Comparison of ENCODE assay signal across 18 cellular contexts in genomic region chr16:70793851-70794502, GRCh38. TPM values are rescaled to one million over a fixed set of nuclear protein-coding genes. Genes with fewer than 3 reads are reported as not detected.
DNase-seq lines count a peak whose midpoint lies in the region; ATAC-seq, FAIRE-seq and TF ChIP-seq lines count a peak whose summit lies in the region.
"Had no signal": no experiment of that assay in that cellular context is flagged by ENCODE, and none has a peak within 500 bp of the region (broad histone marks: within the 10 kb centered on the region; RNA-seq: fewer than 3 reads in every experiment).

No MANE protein-coding gene starts in this region.

- no peak overlapping the region for H3K9ac ChIP-seq in neural progenitor cell
- no peak overlapping the region for H3K9ac ChIP-seq in kidney (ENCODE audit: low read length in 2 of 2)

- WGBS in small intestine, 3 donors = 82 to 88% (median 86%) methylated on average over 8 of the region's 8 CpGs

- peaks cover 47% of the 10 kb centered on the region for H4K20me1 ChIP-seq in neural progenitor cell (ENCODE audit: low read depth)

- intact Hi-C loops in mucosa of descending colon (cut with DNase I, micrococcal nuclease) = no loop called here
- intact Hi-C loops in kidney (cut with DNase I) = no loop called here

- no peak overlapping the region for H3K4me3 Mint-ChIP-seq in neural progenitor cell
- H3K4me3 Mint-ChIP-seq: activated CD8-positive, alpha-beta T cell treated with anti-CD3 and anti-CD28 coated beads for 36 hours; central memory CD8-positive, alpha-beta T cell; T-helper 2 cell treated with Interferon-gamma antibody and Interleukin-4, amounts not matched to agents 5 μg/mL and 100 μg/mL, for 36 hours had no signal

- FAIRE-seq in kidney (lab: Jason Lieb, UNC) = no peak
- FAIRE-seq in small intestine (lab: Jason Lieb, UNC) = no peak

- peaks cover 7% of the 10 kb centered on the region for H3K27me3 Mint-ChIP-seq in neural progenitor cell (ENCODE audit: insufficient read depth, low read depth)
- H3K27me3 Mint-ChIP-seq: activated CD8-positive, alpha-beta T cell treated with anti-CD3 and anti-CD28 coated beads for 36 hours; central memory CD8-positive, alpha-beta T cell had no signal

- H3K9me3 ChIP-seq in neural progenitor cell (ENCODE audit: low read depth) = no peaks in the 10 kb centered on the region
- no peaks in the 10 kb centered on the region for H3K9me3 ChIP-seq in mucosa of descending colon
- no peaks in the 10 kb centered on the region for H3K9me3 ChIP-seq in kidney (ENCODE audit: control insufficient read depth in 1 of 2, low read length in 2 of 2)
- H3K9me3 ChIP-seq in small intestine (ENCODE audit: control insufficient read depth, low read depth) = no peaks in the 10 kb centered on the region

- H3K27ac ChIP-seq in neural progenitor cell (no peak overlapping the region), kidney (ENCODE audit: low read depth in 2 of 2, low read length in 2 of 2) (no peak overlapping the region), small intestine (ENCODE audit: low read depth in 1 of 2, low read length in 1 of 2) (peak overlapping the region in 1 of 2 donors; percentile 62)
- H3K27ac ChIP-seq: RWPE1 had no signal

- H3K4me1 Mint-ChIP-seq in neural progenitor cell = peaks cover 20% of the 10 kb centered on the region

- ATAC-seq in GM19324 (IDR thresholded peaks at IDR 0.05; ENCODE audit: low FRiP score, unreplicated experiment) (peak; percentile 61), HG02642 (IDR thresholded peaks at IDR 0.05; ENCODE audit: poor library complexity, unreplicated experiment) (peak; percentile 49), HG03432 (IDR thresholded peaks at IDR 0.05; ENCODE audit: unreplicated experiment) (peak; percentile 60), mucosa of descending colon (no peak)
- ATAC-seq: activated CD8-positive, alpha-beta T cell treated with anti-CD3 and anti-CD28 coated beads for 36 hours had no signal

- H3K4me2 ChIP-seq in neural progenitor cell = no peak overlapping the region

- H3K4me3 ChIP-seq in neural progenitor cell = no peak overlapping the region
- H3K4me3 ChIP-seq in mucosa of descending colon = no peak overlapping the region
- H3K4me3 ChIP-seq in kidney (ENCODE audit: low read length in 2 of 2) = no peak overlapping the region
- H3K4me3 ChIP-seq in small intestine (ENCODE audit: low read depth in 1 of 2, low read length in 2 of 2) = no peak overlapping the region
- H3K4me3 ChIP-seq: lung had no signal

- H3K27me3 ChIP-seq in neural progenitor cell (no peaks in the 10 kb centered on the region), small intestine (ENCODE audit: control insufficient read depth in 2 of 2, insufficient read depth in 2 of 2, low read length in 2 of 2) (no peaks in the 10 kb centered on the region)

- H3K9me3 Mint-ChIP-seq in neural progenitor cell = no peaks in the 10 kb centered on the region
- H3K9me3 Mint-ChIP-seq: activated CD8-positive, alpha-beta T cell treated with anti-CD3 and anti-CD28 coated beads for 36 hours; central memory CD8-positive, alpha-beta T cell; T-helper 2 cell treated with Interferon-gamma antibody and Interleukin-4, amounts not matched to agents 5 μg/mL and 100 μg/mL, for 36 hours had no signal

- peaks cover 81% of the 10 kb centered on the region for H3K79me2 ChIP-seq in neural progenitor cell (ENCODE audit: low read depth)

- TF ChIP-seq CTCF in neural progenitor cell (IDR thresholded peaks at IDR 0.05) (no peak), mucosa of descending colon (IDR thresholded peaks at IDR 0.05) (no peak), kidney (IDR thresholded peaks at IDR 0.05; ENCODE audit: borderline replicate concordance, extremely low read depth, insufficient read depth) (no peak)

- H3K36me3 ChIP-seq in neural progenitor cell = no peaks in the 10 kb centered on the region
- no peaks in the 10 kb centered on the region for H3K36me3 ChIP-seq in mucosa of descending colon (ENCODE audit: low read depth)
- H3K36me3 ChIP-seq in kidney (ENCODE audit: control insufficient read depth in 1 of 2, insufficient read depth in 2 of 2, low read length in 2 of 2) = no peaks in the 10 kb centered on the region
- H3K36me3 ChIP-seq in small intestine (ENCODE audit: control insufficient read depth in 2 of 2, insufficient read depth in 2 of 2, low read length in 2 of 2) = no peaks in the 10 kb centered on the region

- H3K4me1 ChIP-seq in neural progenitor cell = peaks cover 11% of the 10 kb centered on the region
- H3K4me1 ChIP-seq in mucosa of descending colon (ENCODE audit: low read depth) = no peaks in the 10 kb centered on the region
- H3K4me1 ChIP-seq in kidney (ENCODE audit: control insufficient read depth in 1 of 2, insufficient read depth in 1 of 2, low read depth in 1 of 2, low read length in 2 of 2) = peaks cover 1 to 7% of the 10 kb centered on the region in 2 donors
- no peaks in the 10 kb centered on the region for H3K4me1 ChIP-seq in small intestine (ENCODE audit: control insufficient read depth in 2 of 2, insufficient read depth in 1 of 2, low read depth in 1 of 2, low read length in 1 of 2)

- no peak for DNase-seq in neural progenitor cell (ENCODE audit: low spot score)
- DNase-seq in mucosa of descending colon = no peak
- DNase-seq in kidney = no peak
- no peak for DNase-seq in small intestine
- no peak for DNase-seq in globus pallidus (ENCODE audit: low spot score)
- DNase-seq: activated CD8-positive, alpha-beta T cell treated with anti-CD3 and anti-CD28 coated beads for 36 hours; activated naive CD4-positive, alpha-beta T cell; hippocampal formation; nucleus accumbens; stimulated activated CD4-positive, alpha-beta T cell treated with anti-CD3 and anti-CD28 coated beads, Interleukin-12 subunit alpha, Interleukin-12 subunit beta, amount 100 ng/mL, for 4 hours; trophoblast cell had no signal

- no peaks in the 10 kb centered on the region for H3K36me3 Mint-ChIP-seq in neural progenitor cell

- H3K27ac Mint-ChIP-seq in neural progenitor cell = peak overlapping the region; percentile 13
- H3K27ac Mint-ChIP-seq: activated CD8-positive, alpha-beta T cell treated with anti-CD3 and anti-CD28 coated beads for 36 hours; T-helper 2 cell treated with Interferon-gamma antibody and Interleukin-4, amounts not matched to agents 5 μg/mL and 100 μg/mL, for 36 hours had no signal

- H2AFZ ChIP-seq in neural progenitor cell (replicated peaks) = no peak overlapping the region

- H3F3A ChIP-seq in neural progenitor cell (ENCODE audit: low read depth) = peaks cover 4% of the 10 kb centered on the region

RNA-seq across cellular contexts. Expression of gene VAC14, which starts 7.0 kb away (rescaled TPM):
- 16.1 and 50.3 TPM in 2 replicates for total RNA-seq in neural progenitor cell (ENCODE audit: low replicate concordance)
- 10 to 100 TPM; 32.3 to 35.1 (median 32.8) TPM for total RNA-seq in mucosa of descending colon
- total RNA-seq in kidney = 36.8 TPM
- polyA plus RNA-seq in kidney (ENCODE audit: insufficient read depth, low read depth, low replicate concordance) = 41.9 TPM
- 10 to 100 TPM; 26.6 to 32.9 (median 31.1) TPM for polyA plus RNA-seq in small intestine
